In the genomic region with DNA sequence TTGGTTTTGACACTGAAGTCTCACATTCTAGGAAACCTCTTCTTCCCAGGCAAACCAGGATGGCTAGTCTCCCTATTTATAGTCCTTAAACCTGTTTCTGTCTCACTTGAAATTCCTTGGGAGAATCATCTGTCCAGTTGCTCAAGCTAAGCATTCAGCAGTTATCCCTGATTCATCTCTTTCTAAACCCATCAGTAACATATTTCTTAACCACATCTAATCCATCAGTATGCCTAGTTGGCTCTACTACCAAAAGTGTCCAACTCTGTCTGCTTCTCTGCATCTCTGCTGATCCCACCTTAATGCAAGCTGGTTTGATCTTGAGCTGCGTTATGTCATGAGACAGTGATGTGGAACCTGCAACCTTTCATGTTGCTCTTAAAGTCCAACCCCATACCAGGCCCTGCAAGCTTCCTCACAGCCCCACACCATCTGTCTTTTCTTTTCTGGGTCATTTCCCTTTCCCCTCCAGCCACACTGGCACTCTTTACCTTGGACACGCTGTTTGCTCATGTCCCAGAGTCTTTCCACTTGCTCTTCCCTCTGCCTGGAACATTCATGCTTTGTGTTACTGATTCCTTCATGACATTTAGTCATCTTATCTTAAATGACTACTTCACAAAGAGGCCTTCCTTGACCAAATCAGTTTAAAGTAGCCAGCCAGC, we compare ENCODE assay signal across 13 cellular contexts.
DNase-seq lines count a peak whose midpoint lies in the region; ATAC-seq and TF ChIP-seq lines count a peak whose summit lies in the region.
"Had no signal": no experiment of that assay in that cellular context is flagged by ENCODE, and none has a peak within 500 bp of the region (broad histone marks: within the 10 kb centered on the region; RNA-seq: fewer than 3 reads in every experiment).

No MANE protein-coding gene starts in this region.

- no peak overlapping the region for H2AK5ac ChIP-seq in IMR-90 (ENCODE audit: low read depth, low read length)

- H3K9me3 ChIP-seq in CD4-positive, alpha-beta T cell (ENCODE audit: control insufficient read depth, low read length): no peaks in the 10 kb centered on the region
- H3K9me3 ChIP-seq in IMR-90 (ENCODE audit: control insufficient read depth, insufficient read depth, low read length): no peaks in the 10 kb centered on the region

- no peak overlapping the region for H3K4me3 Mint-ChIP-seq in CD4-positive, alpha-beta T cell
- H3K4me3 Mint-ChIP-seq in chondrocyte (ENCODE audit: unreplicated experiment) (no peak overlapping the region), naive B cell (peak overlapping the region in 1 of 8 donors; percentile 43)

- peaks cover 10% of the 10 kb centered on the region for H3K9me1 ChIP-seq in IMR-90 (ENCODE audit: insufficient read depth, low read length)

- H4K5ac ChIP-seq in IMR-90 (ENCODE audit: low read depth, low read length): no peak overlapping the region

- no peak overlapping the region for H2BK5ac ChIP-seq in IMR-90 (ENCODE audit: low read depth, low read length, poor library complexity, severe bottlenecking)

- no peak for ATAC-seq in CD4-positive, alpha-beta T cell (ENCODE audit: poor library complexity)
- ATAC-seq in IMR-90 (ENCODE audit: low read depth) (peak; percentile 90), naive B cell (ENCODE audit: low read depth in 2 of 2) (no peak), GM21447 (IDR thresholded peaks at IDR 0.05; ENCODE audit: unreplicated experiment) (no peak)

- no peak overlapping the region for H2BK120ac ChIP-seq in IMR-90 (ENCODE audit: low read depth, low read length)

- no peak overlapping the region for H2AK9ac ChIP-seq in IMR-90 (replicated peaks; ENCODE audit: low read depth, low read length, poor library complexity)

- no peaks in the 10 kb centered on the region for H3K36me3 Mint-ChIP-seq in CD4-positive, alpha-beta T cell (ENCODE audit: low read depth)
- H3K36me3 Mint-ChIP-seq in chondrocyte (ENCODE audit: low read depth) (peaks cover 2% of the 10 kb centered on the region), naive B cell (no peaks in the 10 kb centered on the region)

- no peaks in the 10 kb centered on the region for H3K9me3 Mint-ChIP-seq in CD4-positive, alpha-beta T cell
- H3K9me3 Mint-ChIP-seq in chondrocyte (ENCODE audit: low read depth): no peaks in the 10 kb centered on the region
- H3K9me3 Mint-ChIP-seq in naive B cell: no peaks in the 10 kb centered on the region

- 100% methylated on average over 1 of the region's 2 CpGs; no CpG with 5 or more reads in 1 of the 2 experiments for WGBS in IMR-90 (ENCODE audit: extremely low coverage in 2 of 2, insufficient read length in 1 of 2), 2 experiments

- H3K36me3 ChIP-seq in IMR-90 (ENCODE audit: control insufficient read depth, insufficient read depth, low read length): no peaks in the 10 kb centered on the region; the same call in 1 of the 2 replicates

- H3K23ac ChIP-seq in IMR-90 (ENCODE audit: low read depth, low read length): no peak overlapping the region

- H3K56ac ChIP-seq in IMR-90 (ENCODE audit: extremely low read depth, insufficient read depth, low read length): no peak overlapping the region

- H2AFZ ChIP-seq in IMR-90 (replicated peaks; ENCODE audit: low read length, poor library complexity): no peak overlapping the region
- H2AFZ ChIP-seq: PC-9 had no signal

- no peak for DNase-seq in CD4-positive, alpha-beta T cell
- DNase-seq in IMR-90 (peak; percentile 84), chondrocyte (ENCODE audit: low spot score) (no peak), naive B cell (no peak), putamen (ENCODE audit: low spot score) (no peak), NCI-H748 (lab: John Stamatoyannopoulos, UW; ENCODE audit: unreplicated experiment) (no peak)
- no peak for DNase-seq in NK-92 treated with Interleukin-12 subunit alpha and Interleukin-12 subunit beta, amount 100 ng/mL, for 24 hours (lab: John Stamatoyannopoulos, UW)
- DNase-seq: activated CD4-positive, CD25-positive, alpha-beta regulatory T cell; effector CD4-positive, alpha-beta T cell; NCI-H1105; PC-9; posterior cingulate gyrus had no signal

- no peak overlapping the region for H3K4ac ChIP-seq in IMR-90 (ENCODE audit: low read depth, low read length)

- H3K27me3 ChIP-seq in CD4-positive, alpha-beta T cell (ENCODE audit: control insufficient read depth, insufficient read depth, low read length): no peaks in the 10 kb centered on the region
- H3K27me3 ChIP-seq in IMR-90 (ENCODE audit: control insufficient read depth, insufficient read depth, low read length): no peaks in the 10 kb centered on the region

- no peak overlapping the region for H4K91ac ChIP-seq in IMR-90 (ENCODE audit: insufficient read depth, low read depth, low read length)

- H3K27ac ChIP-seq in CD4-positive, alpha-beta T cell (ENCODE audit: low read depth, low read length): no peak overlapping the region
- no peak overlapping the region for H3K27ac ChIP-seq in IMR-90 (ENCODE audit: insufficient read depth, low read length)
- H3K27ac ChIP-seq: PC-9 had no signal

- peaks cover 41 to 59% of the 10 kb centered on the region in 2 experiments for H3K79me1 ChIP-seq in IMR-90 (ENCODE audit: low read depth in 1 of 2, low read length in 2 of 2)

- TF ChIP-seq CTCF in CD4-positive, alpha-beta T cell (IDR thresholded peaks at IDR 0.05): no peak
- TF ChIP-seq CTCF in IMR-90 (conservative IDR thresholded peaks at IDR 0.05; ENCODE audit: low read depth, low read length): no peak
- no peak for TF ChIP-seq CTCF in chondrocyte (IDR thresholded peaks at IDR 0.05)

- TF ChIP-seq RAD21 in IMR-90 (IDR thresholded peaks at IDR 0.05; ENCODE audit: low read length): no peak

- H3K4me1 ChIP-seq in IMR-90 (ENCODE audit: control insufficient read depth, insufficient read depth, low read length): peaks cover 10% of the 10 kb centered on the region

- TF ChIP-seq POLR2A in IMR-90 (IDR thresholded peaks at IDR 0.05; ENCODE audit: low read depth, low read length): no peak

- POLR2A ChIA-PET in CD4-positive, alpha-beta T cell (lab: Charles Lee): no interaction called here
- POLR2A ChIA-PET in IMR-90 (lab: Charles Lee; ENCODE audit: unreplicated experiment): no interaction called here

- peak overlapping the region; percentile 14 for H3K27ac Mint-ChIP-seq in CD4-positive, alpha-beta T cell
- H3K27ac Mint-ChIP-seq in chondrocyte (ENCODE audit: unreplicated experiment): peak overlapping the region; percentile 59
- H3K27ac Mint-ChIP-seq in naive B cell: peak overlapping the region; percentile 9 to 68 (median 52)

- H2BK20ac ChIP-seq in IMR-90 (ENCODE audit: low read depth, low read length): no peak overlapping the region

- dilution Hi-C loops in IMR-90 (cut with HindIII; ENCODE audit: low sequenced_read_pairs, unreplicated experiment): no loop called here

- no peak overlapping the region; the same call in 1 of the 2 replicates for H3K18ac ChIP-seq in IMR-90 (ENCODE audit: low read depth, low read length)

- H3K4me2 ChIP-seq in IMR-90 (ENCODE audit: low read depth, low read length): no peak overlapping the region
- H3K4me2 ChIP-seq: PC-9 had no signal

- no peak overlapping the region for H2BK15ac ChIP-seq in IMR-90 (ENCODE audit: low read depth, low read length)

- intact Hi-C loops in CD4-positive, alpha-beta T cell (cut with DNase I, micrococcal nuclease): no loop called here
- intact Hi-C loops in IMR-90 (cut with micrococcal nuclease): loop anchor here (5.0 kb wide), 1 partner anchor 306 kb away; no protein-coding TSS in a partner anchor

- H3K4me1 Mint-ChIP-seq in CD4-positive, alpha-beta T cell (ENCODE audit: low read depth): peaks cover 51% of the 10 kb centered on the region
- H3K4me1 Mint-ChIP-seq in chondrocyte (ENCODE audit: low read depth) (peaks cover 30% of the 10 kb centered on the region), naive B cell (peaks cover 39 to 70% (median 44%) of the 10 kb centered on the region in 3 donors)

- CTCF ChIA-PET in CD4-positive, alpha-beta T cell (lab: Charles Lee): no interaction called here
- CTCF ChIA-PET in IMR-90 (lab: Yijun Ruan, JAX): no interaction called here

- in situ Hi-C loops in IMR-90 (cut with MboI; ENCODE audit: low sequenced_read_pairs): no loop called here

- no peak overlapping the region for H3K9ac ChIP-seq in IMR-90 (ENCODE audit: low read depth, low read length)

- no peaks in the 10 kb centered on the region for H3K27me3 Mint-ChIP-seq in CD4-positive, alpha-beta T cell
- H3K27me3 Mint-ChIP-seq in chondrocyte (ENCODE audit: low read depth) (no peaks in the 10 kb centered on the region), naive B cell (no peaks in the 10 kb centered on the region)

- H4K8ac ChIP-seq in IMR-90 (ENCODE audit: low read depth in 2 of 2, low read length in 2 of 2): no peak overlapping the region

- peaks cover 18% of the 10 kb centered on the region for H4K20me1 ChIP-seq in IMR-90 (ENCODE audit: insufficient read depth, low read length)

- H3K14ac ChIP-seq in IMR-90 (replicated peaks; ENCODE audit: low read depth, low read length): peak overlapping the region; percentile 10; the same call in 1 of the 2 replicates

- BruUV-seq in IMR-90 (replicated peaks; lab: Mats Ljungman, UMichigan): no TSS peak

- H3K4me3 ChIP-seq in IMR-90 (ENCODE audit: insufficient read depth, low read depth, low read length): no peak overlapping the region
- H3K4me3 ChIP-seq: PC-9 had no signal

TF ChIP-seq in IMR-90, 13 proteins besides CTCF, POLR2A, EP300 and RAD21:
- no peak for TF ChIP-seq CHD1 (IDR thresholded peaks at IDR 0.05; ENCODE audit: low read depth, low read length)
- TF ChIP-seq FOS (IDR thresholded peaks at IDR 0.05; ENCODE audit: low read depth, low read length): 0 out of 2 replicates have a peak, but pooled peaks have one; percentile 7
- peak; percentile 82 for TF ChIP-seq CEBPB (IDR thresholded peaks at IDR 0.05; ENCODE audit: low read depth, low read length)
- no peak for TF ChIP-seq RCOR1 (IDR thresholded peaks at IDR 0.05; ENCODE audit: insufficient replicate concordance, low read length)
- TF ChIP-seq, protein P1, sequence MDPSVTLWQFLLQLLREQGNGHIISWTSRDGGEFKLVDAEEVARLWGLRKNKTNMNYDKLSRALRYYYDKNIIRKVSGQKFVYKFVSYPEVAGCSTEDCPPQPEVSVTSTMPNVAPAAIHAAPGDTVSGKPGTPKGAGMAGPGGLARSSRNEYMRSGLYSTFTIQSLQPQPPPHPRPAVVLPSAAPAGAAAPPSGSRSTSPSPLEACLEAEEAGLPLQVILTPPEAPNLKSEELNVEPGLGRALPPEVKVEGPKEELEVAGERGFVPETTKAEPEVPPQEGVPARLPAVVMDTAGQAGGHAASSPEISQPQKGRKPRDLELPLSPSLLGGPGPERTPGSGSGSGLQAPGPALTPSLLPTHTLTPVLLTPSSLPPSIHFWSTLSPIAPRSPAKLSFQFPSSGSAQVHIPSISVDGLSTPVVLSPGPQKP (IDR thresholded peaks at IDR 0.05; ENCODE audit: borderline replicate concordance, low read depth, low read length): no peak
- peak; percentile 26; the same call in 1 of the 2 replicates for TF ChIP-seq MAFK (IDR thresholded peaks at IDR 0.05; ENCODE audit: low read depth, low read length)
- TF ChIP-seq MXI1 (IDR thresholded peaks at IDR 0.05; ENCODE audit: borderline replicate concordance, low read depth, low read length): no peak
